ENCODE assay signal across 25 cellular contexts in genomic region chr13:111629933-111630332, GRCh38.
DNase-seq lines count a peak whose midpoint lies in the region; ATAC-seq and TF ChIP-seq lines count a peak whose summit lies in the region.
"Had no signal": no experiment of that assay in that cellular context is flagged by ENCODE, and none has a peak within 500 bp of the region (broad histone marks: within the 10 kb centered on the region; RNA-seq: fewer than 3 reads in every experiment).

No MANE protein-coding gene starts in this region.

- H3K27me3 ChIP-seq in right atrium auricular region (no peaks in the 10 kb centered on the region), left ventricle myocardium inferior (ENCODE audit: low read depth) (peaks cover 38% of the 10 kb centered on the region), mesendoderm (ENCODE audit: insufficient read depth, low read length, poor library complexity) (no peaks in the 10 kb centered on the region), lower lobe of right lung (ENCODE audit: low read depth) (no peaks in the 10 kb centered on the region)
- H3K27me3 ChIP-seq: adrenal gland; BLaER1 treated with 17β-estradiol and CSF1 and Interleukin-3, amounts not matched to agents 10 nM and 100 nM; pancreas; uterus had no signal

- no peaks in the 10 kb centered on the region for H3K79me2 ChIP-seq in mesendoderm (ENCODE audit: control insufficient read depth, insufficient read depth, low read length)

- no peak overlapping the region for H3K56ac ChIP-seq in mesendoderm (ENCODE audit: low read length)

- no peaks in the 10 kb centered on the region for H3K9me3 Mint-ChIP-seq in natural killer cell
- no peaks in the 10 kb centered on the region for H3K9me3 Mint-ChIP-seq in chondrocyte (ENCODE audit: low read depth)
- H3K9me3 Mint-ChIP-seq: GM23338; immature natural killer cell; T-helper 2 cell treated with Interferon-gamma antibody and Interleukin-4, amounts not matched to agents 5 μg/mL and 100 μg/mL, for 36 hours had no signal

- H3K23ac ChIP-seq in mesendoderm (ENCODE audit: low read length), result peak overlapping the region; percentile 59

- H2BK5ac ChIP-seq in mesendoderm (ENCODE audit: low read length), result no peak overlapping the region

- H3K4me1 Mint-ChIP-seq in natural killer cell, result no peaks in the 10 kb centered on the region
- H3K4me1 Mint-ChIP-seq in chondrocyte (ENCODE audit: low read depth), result no peaks in the 10 kb centered on the region
- H3K4me1 Mint-ChIP-seq: immature natural killer cell had no signal

- ATAC-seq in natural killer cell, result no peak
- ATAC-seq in lower lobe of right lung, result no peak
- no peak for ATAC-seq in GM18505 (IDR thresholded peaks at IDR 0.05; ENCODE audit: unreplicated experiment)
- ATAC-seq: K562, pancreas, SK-N-SH treated with all-trans-retinoic acid at 6 μM for 48 hours had no signal

- peak; percentile 1 for DNase-seq in right atrium auricular region (ENCODE audit: low spot score)
- no peak for DNase-seq in left ventricle myocardium inferior
- DNase-seq in NCI-H69 (lab: John Stamatoyannopoulos, UW), result peak; percentile 66
- DNase-seq in mesendoderm, result no peak
- DNase-seq in natural killer cell, result no peak
- DNase-seq in lower lobe of right lung, result no peak
- DNase-seq in chondrocyte (ENCODE audit: low spot score), result no peak
- DNase-seq: activated CD4-positive, alpha-beta T cell treated with anti-CD3 and anti-CD28 coated beads, Interleukin-2, amount 50 U/mL, for 4 hours; activated gamma-delta T cell; adrenal gland; foreskin fibroblast; immature natural killer cell; pancreas; uterus had no signal

- WGBS in mesendoderm (ENCODE audit: extremely low coverage, insufficient coverage, low lambda C conversion rate), result no CpG with 5 or more reads among the region's 14 CpGs

- H3K4me3 Mint-ChIP-seq in natural killer cell, result no peak overlapping the region
- H3K4me3 Mint-ChIP-seq in chondrocyte (ENCODE audit: unreplicated experiment), result no peak overlapping the region
- H3K4me3 Mint-ChIP-seq: GM23338; immature natural killer cell; T-helper 2 cell treated with Interferon-gamma antibody and Interleukin-4, amounts not matched to agents 5 μg/mL and 100 μg/mL, for 36 hours; WTC11 had no signal

- H3K9ac ChIP-seq in mesendoderm (ENCODE audit: low read length), result no peak overlapping the region
- H3K9ac ChIP-seq: BLaER1 treated with 17β-estradiol and CSF1 and Interleukin-3, amounts not matched to agents 10 nM and 100 nM had no signal

- H4K5ac ChIP-seq in mesendoderm (ENCODE audit: low read length), result no peak overlapping the region

- H3K36me3 ChIP-seq in right atrium auricular region (no peaks in the 10 kb centered on the region), left ventricle myocardium inferior (no peaks in the 10 kb centered on the region), mesendoderm (ENCODE audit: control insufficient read depth, insufficient read depth, low read length) (no peaks in the 10 kb centered on the region), lower lobe of right lung (no peaks in the 10 kb centered on the region)
- H3K36me3 ChIP-seq: adrenal gland; BLaER1 treated with 17β-estradiol and CSF1 and Interleukin-3, amounts not matched to agents 10 nM and 100 nM; pancreas; suprapubic skin; uterus had no signal

- H3K9me3 ChIP-seq in right atrium auricular region (no peaks in the 10 kb centered on the region), left ventricle myocardium inferior (replicated peaks) (no peaks in the 10 kb centered on the region), lower lobe of right lung (no peaks in the 10 kb centered on the region)
- H3K9me3 ChIP-seq: adrenal gland; BLaER1 treated with 17β-estradiol and CSF1 and Interleukin-3, amounts not matched to agents 10 nM and 100 nM; pancreas; suprapubic skin; uterus had no signal

- intact Hi-C loops in left ventricle myocardium inferior (cut with micrococcal nuclease) (no loop called here), natural killer cell (cut with micrococcal nuclease) (no loop called here), lower lobe of right lung (cut with DNase I) (no loop called here)

- no peak overlapping the region for H2AK5ac ChIP-seq in mesendoderm (ENCODE audit: low read length)

- no peak overlapping the region for H3K4me2 ChIP-seq in mesendoderm (ENCODE audit: low read length)
- H3K4me2 ChIP-seq: BLaER1 treated with 17β-estradiol and CSF1 and Interleukin-3, amounts not matched to agents 10 nM and 100 nM; GM23338 had no signal

- H3K27ac ChIP-seq in right atrium auricular region (no peak overlapping the region), left ventricle myocardium inferior (replicated peaks) (no peak overlapping the region), mesendoderm (ENCODE audit: low read depth, low read length) (no peak overlapping the region), lower lobe of right lung (no peak overlapping the region)
- H3K27ac ChIP-seq: adrenal gland; BLaER1 treated with 17β-estradiol and CSF1 and Interleukin-3, amounts not matched to agents 10 nM and 100 nM; epithelial cell of prostate; pancreas; RWPE1; suprapubic skin; uterus had no signal

- H3K4me1 ChIP-seq in right atrium auricular region (peaks cover 0 to 18% of the 10 kb centered on the region in 2 donors), left ventricle myocardium inferior (peaks cover 9% of the 10 kb centered on the region), mesendoderm (ENCODE audit: control insufficient read depth, low read depth, low read length) (no peaks in the 10 kb centered on the region), lower lobe of right lung (no peaks in the 10 kb centered on the region)
- H3K4me1 ChIP-seq: adrenal gland, pancreas, suprapubic skin, uterus had no signal

- H2BK15ac ChIP-seq in mesendoderm (replicated peaks; ENCODE audit: low read depth), result no peak overlapping the region

- no peak for TF ChIP-seq CTCF in right atrium auricular region (IDR thresholded peaks at IDR 0.05)
- no peak for TF ChIP-seq CTCF in left ventricle myocardium inferior (IDR thresholded peaks at IDR 0.05; ENCODE audit: borderline replicate concordance)
- TF ChIP-seq CTCF in natural killer cell (IDR thresholded peaks at IDR 0.05), result no peak
- TF ChIP-seq CTCF in lower lobe of right lung (IDR thresholded peaks at IDR 0.05), result no peak
- TF ChIP-seq CTCF in chondrocyte (IDR thresholded peaks at IDR 0.05), result no peak

- TF ChIP-seq POLR2A in GM18505 (IDR thresholded peaks at IDR 0.05; ENCODE audit: borderline replicate concordance, extremely low read depth, insufficient read depth, insufficient read length), result no peak

- H2BK120ac ChIP-seq in mesendoderm (ENCODE audit: low read depth, low read length), result no peak overlapping the region

- H3K4me3 ChIP-seq in right atrium auricular region (no peak overlapping the region), left ventricle myocardium inferior (no peak overlapping the region), mesendoderm (ENCODE audit: low read length) (no peak overlapping the region), lower lobe of right lung (no peak overlapping the region)
- H3K4me3 ChIP-seq: adrenal gland; BLaER1 treated with 17β-estradiol and CSF1 and Interleukin-3, amounts not matched to agents 10 nM and 100 nM; GM23338; K562; lung; pancreas; suprapubic skin; uterus had no signal

- no peak overlapping the region for H3K4ac ChIP-seq in mesendoderm (ENCODE audit: low read depth, low read length)

- H3K27ac Mint-ChIP-seq in natural killer cell (no peak overlapping the region), chondrocyte (ENCODE audit: unreplicated experiment) (no peak overlapping the region)
- H3K27ac Mint-ChIP-seq: GM23338; immature natural killer cell; T-helper 2 cell treated with Interferon-gamma antibody and Interleukin-4, amounts not matched to agents 5 μg/mL and 100 μg/mL, for 36 hours; WTC11 had no signal

- no peaks in the 10 kb centered on the region for H3K36me3 Mint-ChIP-seq in natural killer cell
- H3K36me3 Mint-ChIP-seq in chondrocyte (ENCODE audit: low read depth), result no peaks in the 10 kb centered on the region
- H3K36me3 Mint-ChIP-seq: immature natural killer cell, WTC11 had no signal

- H3K27me3 Mint-ChIP-seq in natural killer cell (ENCODE audit: low read depth in 2 of 2), result no peaks in the 10 kb centered on the region
- no peaks in the 10 kb centered on the region for H3K27me3 Mint-ChIP-seq in chondrocyte (ENCODE audit: low read depth)

- no peak overlapping the region for H3K18ac ChIP-seq in mesendoderm (ENCODE audit: low read length)

- H3K79me1 ChIP-seq in mesendoderm (ENCODE audit: low read length), result no peaks in the 10 kb centered on the region

- no peak overlapping the region for H4K8ac ChIP-seq in mesendoderm (ENCODE audit: low read depth, low read length)

Comparison
In these comparisons a context has a peak if more than half of its experiments do, and no peak if none do; other contexts are left out.
1. DNase-seq: peak in right atrium auricular region (single experiment) and NCI-H69 (single experiment); none in left ventricle myocardium inferior (single experiment), mesendoderm (single experiment), natural killer cell (single experiment), lower lobe of right lung (single experiment) and chondrocyte (single experiment).